1 cellular context compared by ENCODE assay signal in genomic region chr5:177005619-177006264, GRCh38.
A peak's percentile ranks its signal among the peaks of the same experiment; 100 is the strongest.
TF ChIP-seq lines count a peak whose summit lies in the region.

No MANE protein-coding gene starts in this region.

TF ChIP-seq in HepG2, 621 proteins besides CTCF, POLR2A, EP300 and RAD21 (continued from another document and continues in another):
- TF ChIP-seq ZBTB8A (CRISPR knock-in tag; IDR thresholded peaks at IDR 0.05; ENCODE audit: borderline replicate concordance, low read depth) (no peak), FOSL2 (CRISPR knock-in tag; IDR thresholded peaks at IDR 0.05) (0 out of 2 replicates have a peak, but pooled peaks have one; percentile 11), HMGXB4 (CRISPR knock-in tag; IDR thresholded peaks at IDR 0.05; ENCODE audit: borderline replicate concordance in 1 of 2, low read depth in 1 of 2) (peak; percentile 73 to 78; a peak in 2 of 4 replicates), BATF2 (CRISPR knock-in tag; IDR thresholded peaks at IDR 0.05) (no peak), NFIB (CRISPR knock-in tag; IDR thresholded peaks at IDR 0.05; ENCODE audit: borderline replicate concordance) (no peak), ZBTB7A (CRISPR knock-in tag; IDR thresholded peaks at IDR 0.05) (no peak), ZNF513 (CRISPR knock-in tag; conservative IDR thresholded peaks at IDR 0.05) (no peak), NR2F1 (CRISPR knock-in tag; IDR thresholded peaks at IDR 0.05) (no peak), TBP (CRISPR knock-in tag; IDR thresholded peaks at IDR 0.05) (no peak), ZNF746 (CRISPR knock-in tag; IDR thresholded peaks at IDR 0.05) (0 out of 2 replicates have a peak, but pooled peaks have one; percentile 17), XRCC5 (optimal IDR thresholded peaks at IDR 0.05; ENCODE audit: low read length) (peak; percentile 81), LCORL (IDR thresholded peaks at IDR 0.05) (no peak), LCORL (CRISPR knock-in tag; IDR thresholded peaks at IDR 0.05) (no peak), IKZF5 (CRISPR knock-in tag; IDR thresholded peaks at IDR 0.05) (no peak), ZNF773 (CRISPR knock-in tag; IDR thresholded peaks at IDR 0.05; ENCODE audit: borderline replicate concordance) (no peak), ARNT2 (CRISPR knock-in tag; IDR thresholded peaks at IDR 0.05; ENCODE audit: low read depth) (0 out of 2 replicates have a peak, but pooled peaks have one; percentile 4), ARID2 (CRISPR knock-in tag; IDR thresholded peaks at IDR 0.05; ENCODE audit: borderline replicate concordance) (no peak), FOXK2 (IDR thresholded peaks at IDR 0.05) (no peak), MIER2 (CRISPR knock-in tag; IDR thresholded peaks at IDR 0.05) (no peak), ATF5 (CRISPR knock-in tag; IDR thresholded peaks at IDR 0.05; ENCODE audit: low read depth) (no peak), ZNF503 (CRISPR knock-in tag; IDR thresholded peaks at IDR 0.05) (no peak), RFXAP (CRISPR knock-in tag; IDR thresholded peaks at IDR 0.05; ENCODE audit: borderline replicate concordance) (no peak), ZNF451 (CRISPR knock-in tag; IDR thresholded peaks at IDR 0.05) (no peak; the same call in 1 of the 2 replicates), SRF (IDR thresholded peaks at IDR 0.05; ENCODE audit: low read depth, low read length) (no peak), MXI1 (IDR thresholded peaks at IDR 0.05; ENCODE audit: borderline replicate concordance, low read depth, low read length) (peak; percentile 45; the same call in 1 of the 3 replicates), HMG20B (CRISPR knock-in tag; conservative IDR thresholded peaks at IDR 0.05) (no peak), RBM39 (IDR thresholded peaks at IDR 0.05; ENCODE audit: low read depth, low read length, poor library complexity, severe bottlenecking) (no peak), HNF4A (CRISPR knock-in tag; IDR thresholded peaks at IDR 0.05) (no peak), ZNF337 (CRISPR knock-in tag; IDR thresholded peaks at IDR 0.05; ENCODE audit: borderline replicate concordance, low read depth) (no peak), SYNCRIP (IDR thresholded peaks at IDR 0.05; ENCODE audit: insufficient read depth, low read depth, low read length) (no peak), SKI (IDR thresholded peaks at IDR 0.05; ENCODE audit: partially characterized antibody) (peak; percentile 25), SKIL (CRISPR knock-in tag; IDR thresholded peaks at IDR 0.05; ENCODE audit: borderline replicate concordance) (no peak), ZBTB4 (CRISPR knock-in tag; IDR thresholded peaks at IDR 0.05; ENCODE audit: borderline replicate concordance) (no peak), PCBP2 (optimal IDR thresholded peaks at IDR 0.05; ENCODE audit: low read depth, low read length, poor library complexity, severe bottlenecking) (no peak), ZNF704 (CRISPR knock-in tag; IDR thresholded peaks at IDR 0.05; ENCODE audit: borderline replicate concordance) (no peak), HNRNPLL (IDR thresholded peaks at IDR 0.05; ENCODE audit: low read depth, low read length, poor library complexity, severe bottlenecking) (peak; percentile 83), ZNF180 (CRISPR knock-in tag; IDR thresholded peaks at IDR 0.05; ENCODE audit: borderline replicate concordance, low read depth) (no peak), U2AF1 (optimal IDR thresholded peaks at IDR 0.05; ENCODE audit: low read depth, low read length) (peak; percentile 77), PLRG1 (conservative IDR thresholded peaks at IDR 0.05) (no peak), ZFP91 (CRISPR knock-in tag; IDR thresholded peaks at IDR 0.05; ENCODE audit: borderline replicate concordance) (no peak), SNAPC5 (CRISPR knock-in tag; IDR thresholded peaks at IDR 0.05; ENCODE audit: borderline replicate concordance) (no peak), MAF1 (CRISPR knock-in tag; IDR thresholded peaks at IDR 0.05; ENCODE audit: borderline replicate concordance) (no peak), ZNF780A (CRISPR knock-in tag; IDR thresholded peaks at IDR 0.05) (no peak), AKAP8 (CRISPR knock-in tag; IDR thresholded peaks at IDR 0.05) (no peak), SETDB1 (CRISPR knock-in tag; IDR thresholded peaks at IDR 0.05; ENCODE audit: borderline replicate concordance) (no peak), PHF8 (CRISPR knock-in tag; IDR thresholded peaks at IDR 0.05) (no peak), PPARG (CRISPR knock-in tag; conservative IDR thresholded peaks at IDR 0.05) (no peak), FOXP4 (CRISPR knock-in tag; IDR thresholded peaks at IDR 0.05) (no peak)
